13 cellular contexts compared by ENCODE assay signal in the genomic region with DNA sequence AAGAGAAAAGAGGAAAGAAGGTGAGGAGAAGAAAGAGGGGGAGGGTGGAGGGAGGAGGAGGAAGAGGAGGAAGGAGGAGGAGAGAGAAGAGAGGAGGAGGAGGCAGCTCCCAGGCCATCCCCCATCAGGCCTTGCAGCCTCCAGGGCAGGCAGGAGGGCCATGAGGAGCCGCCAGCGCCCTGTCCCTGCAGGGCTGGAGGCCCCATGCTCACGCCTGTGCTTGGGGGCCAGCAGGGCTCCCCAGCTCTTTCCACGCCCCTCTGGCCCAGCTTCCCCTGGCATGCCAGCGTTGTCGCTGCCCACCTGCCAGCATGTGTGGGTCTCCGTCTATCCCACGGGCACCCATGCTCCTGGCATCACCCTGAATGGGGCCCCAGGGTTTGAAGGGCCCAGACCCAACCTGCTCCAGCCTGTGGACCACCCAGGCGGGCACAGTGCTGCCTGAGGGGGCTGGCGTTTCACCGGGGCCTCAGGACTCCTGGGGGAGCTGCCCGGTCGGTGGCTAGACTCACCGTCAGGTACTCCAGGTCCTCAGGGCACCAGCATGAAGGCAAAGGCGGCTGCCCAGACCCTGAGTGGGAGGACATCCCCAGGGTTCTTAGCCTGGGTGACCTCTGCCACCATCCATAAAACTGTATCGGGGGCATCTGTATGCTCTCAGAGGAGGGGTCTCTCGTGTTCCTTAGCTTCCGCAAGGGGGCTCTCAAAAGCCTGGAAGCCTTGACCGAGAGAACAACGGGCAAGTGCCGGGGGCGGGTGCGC. TPM values are rescaled to one million over a fixed set of nuclear protein-coding genes. Genes with fewer than 3 reads are reported as not detected.
DNase-seq lines count a peak whose midpoint lies in the region; ATAC-seq and TF ChIP-seq lines count a peak whose summit lies in the region.
"Had no signal": no experiment of that assay in that cellular context is flagged by ENCODE, and none has a peak within 500 bp of the region (broad histone marks: within the 10 kb centered on the region; RNA-seq: fewer than 3 reads in every experiment).

No MANE protein-coding gene starts in this region.

- no peaks in the 10 kb centered on the region for H3K36me3 Mint-ChIP-seq in activated naive CD8-positive, alpha-beta T cell
- no peaks in the 10 kb centered on the region for H3K36me3 Mint-ChIP-seq in activated naive CD8-positive, alpha-beta T cell treated with anti-CD3 and anti-CD28 coated beads, Interleukin-2, amount 50 U/mL, for 24 hours (ENCODE audit: low read depth)
- H3K36me3 Mint-ChIP-seq in memory B cell = no peaks in the 10 kb centered on the region

- H3K27me3 ChIP-seq in ascending aorta (no peaks in the 10 kb centered on the region), upper lobe of right lung (no peaks in the 10 kb centered on the region)
- H3K27me3 ChIP-seq: BE2C, right lobe of liver had no signal

- H3K4me1 ChIP-seq in ascending aorta (peaks cover 32 to 44% of the 10 kb centered on the region in 2 donors), upper lobe of right lung (peaks cover 38% of the 10 kb centered on the region)

- peak overlapping the region; percentile 22 for H3K27ac Mint-ChIP-seq in activated naive CD8-positive, alpha-beta T cell
- H3K27ac Mint-ChIP-seq in activated naive CD8-positive, alpha-beta T cell treated with anti-CD3 and anti-CD28 coated beads, Interleukin-2, amount 50 U/mL, for 24 hours = no peak overlapping the region
- peak overlapping the region; percentile 30 for H3K27ac Mint-ChIP-seq in memory B cell

- H3K4me3 ChIP-seq in ascending aorta (no peak overlapping the region), upper lobe of right lung (no peak overlapping the region)
- H3K4me3 ChIP-seq: right lobe of liver had no signal

- DNase-seq in activated naive CD8-positive, alpha-beta T cell treated with anti-CD3 and anti-CD28 coated beads, Interleukin-2, amount 50 U/mL, for 24 hours = no peak
- DNase-seq in ascending aorta (ENCODE audit: low spot score in 2 of 2) (peak in 1 of 2 donors; percentile 57), memory B cell (ENCODE audit: low spot score in 2 of 2) (no peak), upper lobe of right lung (peak; percentile 63), NCI-H2107 treated with DMSO at 0.1 percent for 48 hours (lab: John Stamatoyannopoulos, UW; ENCODE audit: unreplicated experiment) (no peak), NCI-H2029 treated with DMSO at 0.1 percent for 48 hours (lab: John Stamatoyannopoulos, UW) (no peak)
- DNase-seq: BE2C, NCI-H1105, RPMI8226 had no signal

- H3K27ac ChIP-seq in ascending aorta = peak overlapping the region; percentile 52 to 87
- peak overlapping the region; percentile 63 for H3K27ac ChIP-seq in upper lobe of right lung

- no peak for TF ChIP-seq CTCF in ascending aorta (IDR thresholded peaks at IDR 0.05)
- no peak for TF ChIP-seq CTCF in upper lobe of right lung (IDR thresholded peaks at IDR 0.05)

- H3K27me3 Mint-ChIP-seq in activated naive CD8-positive, alpha-beta T cell = no peaks in the 10 kb centered on the region
- H3K27me3 Mint-ChIP-seq in activated naive CD8-positive, alpha-beta T cell treated with anti-CD3 and anti-CD28 coated beads, Interleukin-2, amount 50 U/mL, for 24 hours = no peaks in the 10 kb centered on the region
- H3K27me3 Mint-ChIP-seq in memory B cell = peaks cover 2% of the 10 kb centered on the region

- H3K9me3 ChIP-seq in ascending aorta (no peaks in the 10 kb centered on the region), upper lobe of right lung (no peaks in the 10 kb centered on the region)
- H3K9me3 ChIP-seq: BE2C, right lobe of liver had no signal

- peaks cover 38% of the 10 kb centered on the region for H3K4me1 Mint-ChIP-seq in activated naive CD8-positive, alpha-beta T cell (ENCODE audit: low read depth)
- H3K4me1 Mint-ChIP-seq in activated naive CD8-positive, alpha-beta T cell treated with anti-CD3 and anti-CD28 coated beads, Interleukin-2, amount 50 U/mL, for 24 hours = peaks cover 32% of the 10 kb centered on the region
- H3K4me1 Mint-ChIP-seq in memory B cell = peaks cover 13% of the 10 kb centered on the region

- no peaks in the 10 kb centered on the region for H3K9me3 Mint-ChIP-seq in activated naive CD8-positive, alpha-beta T cell (ENCODE audit: low read depth)
- H3K9me3 Mint-ChIP-seq in activated naive CD8-positive, alpha-beta T cell treated with anti-CD3 and anti-CD28 coated beads, Interleukin-2, amount 50 U/mL, for 24 hours = no peaks in the 10 kb centered on the region
- H3K9me3 Mint-ChIP-seq in memory B cell = no peaks in the 10 kb centered on the region

- no peak for ATAC-seq in activated naive CD8-positive, alpha-beta T cell treated with anti-CD3 and anti-CD28 coated beads, Interleukin-2, amount 50 U/mL, for 24 hours
- no peak for ATAC-seq in memory B cell (ENCODE audit: low read depth)
- ATAC-seq in upper lobe of right lung = no peak
- ATAC-seq in HG03354 (IDR thresholded peaks at IDR 0.05; ENCODE audit: poor library complexity, severe bottlenecking, unreplicated experiment) = no peak
- ATAC-seq: right lobe of liver had no signal

- H3K36me3 ChIP-seq in ascending aorta (no peaks in the 10 kb centered on the region), upper lobe of right lung (no peaks in the 10 kb centered on the region)
- H3K36me3 ChIP-seq: BE2C, right lobe of liver had no signal

- no peak overlapping the region for H3K4me3 Mint-ChIP-seq in activated naive CD8-positive, alpha-beta T cell
- H3K4me3 Mint-ChIP-seq in activated naive CD8-positive, alpha-beta T cell treated with anti-CD3 and anti-CD28 coated beads, Interleukin-2, amount 50 U/mL, for 24 hours = no peak overlapping the region
- no peak overlapping the region for H3K4me3 Mint-ChIP-seq in memory B cell

- intact Hi-C loops in ascending aorta (cut with DNase I) = loop anchor here (5.0 kb wide), 1 partner anchor 225 kb away; no protein-coding TSS in a partner anchor
- intact Hi-C loops in upper lobe of right lung (cut with DNase I) = no loop called here

RNA-seq across cellular contexts. Expression of gene TSPAN32, which starts 5.3 kb away (rescaled TPM):
- total RNA-seq in ascending aorta (1.9 TPM), upper lobe of right lung (12.2 TPM)
- total RNA-seq: dermis microvascular lymphatic vessel endothelial cell had no signal

RNA-seq across cellular contexts. Expression of gene C11orf21, which starts 5.4 kb away (rescaled TPM):
- total RNA-seq in ascending aorta (not detected), upper lobe of right lung (6.5 TPM)
- total RNA-seq: dermis microvascular lymphatic vessel endothelial cell had no signal

RNA-seq across cellular contexts. Expression of gene ASCL2, which starts 36.8 kb away (rescaled TPM):
- total RNA-seq in ascending aorta (not detected), upper lobe of right lung (2.2 TPM)
- total RNA-seq: dermis microvascular lymphatic vessel endothelial cell had no signal
